8 cellular contexts compared by ENCODE assay signal in genomic region chr9:136847065-136847826, GRCh38. TPM values are rescaled to one million over a fixed set of nuclear protein-coding genes. Genes with fewer than 3 reads are reported as not detected.
DNase-seq lines count a peak whose midpoint lies in the region; ATAC-seq and TF ChIP-seq lines count a peak whose summit lies in the region.

No MANE protein-coding gene starts in this region.

- H3K27me3 ChIP-seq in KMS-11 (ENCODE audit: insufficient read depth, low read depth) (no peaks in the 10 kb centered on the region), gastroesophageal sphincter (peaks cover 61% of the 10 kb centered on the region), psoas muscle (ENCODE audit: insufficient read depth in 3 of 3, low read length in 2 of 3) (peaks cover 0 to 24% (median 8%) of the 10 kb centered on the region in 3 donors)

- no peak overlapping the region for H3K4me3 ChIP-seq in KMS-11 (IDR thresholded peaks at IDR 0.05; ENCODE audit: insufficient read depth, low read depth, low read length)
- H3K4me3 ChIP-seq in gastroesophageal sphincter: peak overlapping the region; percentile 35 to 77
- peak overlapping the region; percentile 81 for H3K4me3 ChIP-seq in psoas muscle

- H3K9me3 ChIP-seq in gastroesophageal sphincter (no peaks in the 10 kb centered on the region), psoas muscle (no peaks in the 10 kb centered on the region)

- intact Hi-C loops in psoas muscle (cut with DNase I): loop anchor here (5.0 to 10.0 kb wide), 5 partner anchors 80 to 180 kb away; partner anchors contain the start of genes ABCA2 (in 2 of the 2), C8G (in 1 of the 2) and FBXW5 (in 1 of the 2)

- peak; percentile 32 for DNase-seq in COLO668 (lab: John Stamatoyannopoulos, UW; ENCODE audit: unreplicated experiment)
- DNase-seq in activated T-cell treated with anti-CD3 and anti-CD28 coated beads, Interleukin-2, amount 50 U/mL, for 48 hours: peak; percentile 42 to 56
- DNase-seq in psoas muscle: peak; percentile 68 to 75

- TF ChIP-seq POLR2A in gastroesophageal sphincter (IDR thresholded peaks at IDR 0.05): no peak

- TF ChIP-seq EP300 in gastroesophageal sphincter (IDR thresholded peaks at IDR 0.05): no peak

- H3K4me1 ChIP-seq in KMS-11 (ENCODE audit: low read depth, poor library complexity, severe bottlenecking) (peaks cover 14% of the 10 kb centered on the region), gastroesophageal sphincter (peaks cover 0 to 86% (median 43%) of the 10 kb centered on the region in 3 donors), psoas muscle (peaks cover 30% of the 10 kb centered on the region)

- no peak overlapping the region for H3K9ac ChIP-seq in KMS-11

- H4K20me1 ChIP-seq in KMS-11 (ENCODE audit: insufficient read depth): no peaks in the 10 kb centered on the region

- TF ChIP-seq CTCF in KMS-11 (conservative IDR thresholded peaks at IDR 0.05; ENCODE audit: low read depth, low read length) (no peak), gastroesophageal sphincter (IDR thresholded peaks at IDR 0.05) (no peak), psoas muscle (IDR thresholded peaks at IDR 0.05) (no peak)

- peak overlapping the region; percentile 45 for H2AFZ ChIP-seq in KMS-11 (ENCODE audit: low read depth)

- H3K4me2 ChIP-seq in KMS-11: peak overlapping the region; percentile 76; the same call in 1 of the 2 replicates

- WGBS in gastroesophageal sphincter (ENCODE audit: low coverage in 1 of 2), 2 donors: 0 to 10% methylated on average over 1 to 10 of the region's 78 CpGs
- 3 to 12% (median 9%) methylated on average over 57 to 77 of the region's 78 CpGs for WGBS in psoas muscle, 3 donors

- H3K79me2 ChIP-seq in KMS-11 (ENCODE audit: insufficient read depth, low read depth): no peaks in the 10 kb centered on the region

- H3K36me3 ChIP-seq in KMS-11 (ENCODE audit: insufficient read depth) (no peaks in the 10 kb centered on the region), gastroesophageal sphincter (peaks cover 0 to 16% of the 10 kb centered on the region in 2 donors), psoas muscle (ENCODE audit: insufficient read depth in 1 of 2, low read depth in 1 of 2) (peaks cover 0 to 21% of the 10 kb centered on the region in 2 donors)

- peak; percentile 3 for ATAC-seq in gastroesophageal sphincter
- ATAC-seq in psoas muscle: no peak
- ATAC-seq in GM18861 (IDR thresholded peaks at IDR 0.05; ENCODE audit: unreplicated experiment): no peak
- no peak for ATAC-seq in GM21825 (IDR thresholded peaks at IDR 0.05; ENCODE audit: unreplicated experiment)
- ATAC-seq in HG03108 (IDR thresholded peaks at IDR 0.05; ENCODE audit: unreplicated experiment): no peak

- no peak overlapping the region for H3K27ac ChIP-seq in KMS-11
- H3K27ac ChIP-seq in gastroesophageal sphincter: peak overlapping the region in 3 of 4 donors; percentile 91 to 96 (median 94)
- H3K27ac ChIP-seq in psoas muscle: peak overlapping the region; percentile 91

RNA-seq across cellular contexts. Expression of gene PHPT1, which starts 2.0 kb away (rescaled TPM):
- total RNA-seq in gastroesophageal sphincter (10 to 100 TPM; 33.7 to 63.5 (median 43.7) TPM), psoas muscle (100 to 1,000 TPM; 154 to 272 (median 220) TPM)
- 100 to 1,000 TPM; 228 to 295 (median 288) TPM for polyA plus RNA-seq in psoas muscle

RNA-seq across cellular contexts. Expression of gene MAMDC4, which starts 4.9 kb away (rescaled TPM):
- total RNA-seq in gastroesophageal sphincter (1 to 10 TPM; 1.0 to 2.2 (median 1.8) TPM), psoas muscle (1 to 10 TPM; 1.7 to 4.7 (median 3.1) TPM)
- 1 to 10 TPM; 2.1 to 7.9 (median 2.4) TPM for polyA plus RNA-seq in psoas muscle

RNA-seq across cellular contexts. Expression of gene AJM1, which starts 5.0 kb away (rescaled TPM):
- 10 to 100 TPM in 1 of 4 donors, 1 to 10 TPM in 3; 2.5 to 10.9 (median 5.7) TPM for total RNA-seq in gastroesophageal sphincter
- total RNA-seq in psoas muscle: 1 to 10 TPM; 1.3 to 4.9 (median 3.5) TPM
- 1 to 10 TPM; 1.6 to 2.0 (median 1.7) TPM for polyA plus RNA-seq in psoas muscle

RNA-seq across cellular contexts. Expression of gene EDF1, which starts 18.9 kb away (rescaled TPM):
- 100 to 1,000 TPM; 283 to 353 (median 323) TPM for total RNA-seq in gastroesophageal sphincter
- total RNA-seq in psoas muscle: 100 to 1,000 TPM; 254 to 371 (median 331) TPM
- 100 to 1,000 TPM; 241 to 534 (median 365) TPM for polyA plus RNA-seq in psoas muscle

RNA-seq across cellular contexts. Expression of gene TRAF2, which starts 39.1 kb away (rescaled TPM):
- total RNA-seq in gastroesophageal sphincter (10 to 100 TPM in 2 of 4 donors, 1 to 10 TPM in 2; 3.8 to 17.1 (median 11.1) TPM), psoas muscle (10 to 100 TPM in 2 of 4 donors, 1 to 10 TPM in 2; 5.4 to 13.2 (median 9.4) TPM)
- 10 to 100 TPM in 2 of 3 donors, 1 to 10 TPM in 1; 8.6 to 15.9 (median 11.1) TPM for polyA plus RNA-seq in psoas muscle
